In the genomic region with DNA sequence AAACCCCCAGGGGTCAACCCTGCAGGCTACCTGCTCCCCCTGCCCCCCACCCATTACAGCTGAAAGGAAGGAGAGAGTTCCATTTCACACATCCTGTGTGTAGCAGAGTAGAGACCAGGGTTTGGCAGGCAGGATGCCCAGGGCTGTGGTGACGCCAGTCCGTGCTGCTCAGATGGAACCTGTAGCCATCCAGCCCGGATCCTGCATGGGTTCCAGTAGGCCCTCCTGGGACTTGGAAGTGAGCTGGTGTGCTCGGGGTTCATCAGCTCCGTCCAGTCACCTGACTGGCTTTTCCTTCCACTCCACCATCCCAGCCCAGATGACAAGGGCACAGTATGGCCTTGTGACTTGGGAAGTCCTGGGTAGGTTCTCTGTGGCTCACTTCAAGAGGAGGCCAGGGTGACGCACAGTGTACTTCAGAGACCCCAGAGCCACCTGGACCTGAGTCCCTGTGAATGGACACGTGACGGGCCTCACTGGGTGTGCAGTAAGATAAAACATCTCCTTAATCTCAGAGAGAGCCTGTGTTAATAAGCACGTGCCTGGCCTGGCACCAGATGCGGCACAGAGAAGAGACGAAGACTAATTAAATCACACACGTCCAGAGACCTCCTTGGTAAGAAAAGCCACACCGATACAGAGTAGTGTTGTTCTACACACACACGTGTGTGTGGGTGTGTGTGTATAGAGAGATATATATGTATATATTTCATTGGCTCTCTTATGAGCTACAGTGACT, we compare ENCODE assay signal across 9 cellular contexts. TPM values are rescaled to one million over a fixed set of nuclear protein-coding genes. Genes with fewer than 3 reads are reported as not detected.
DNase-seq lines count a peak whose midpoint lies in the region; ATAC-seq and TF ChIP-seq lines count a peak whose summit lies in the region.
"Had no signal": no experiment of that assay in that cellular context is flagged by ENCODE, and none has a peak within 500 bp of the region (broad histone marks: within the 10 kb centered on the region; RNA-seq: fewer than 3 reads in every experiment).

No MANE protein-coding gene starts in this region.

- POLR2A ChIA-PET in WTC11 (lab: Charles Lee): no interaction called here

- H3K4me1 ChIP-seq in thymus (ENCODE audit: control insufficient read depth, insufficient read depth, low read length) (peaks cover 16% of the 10 kb centered on the region), prostate gland (replicated peaks) (peaks cover 21% of the 10 kb centered on the region)

- intact Hi-C loops in activated naive CD4-positive, alpha-beta T cell treated with anti-CD3 and anti-CD28 coated beads for 36 hours (cut with micrococcal nuclease): loop anchor here (1.0 kb wide), 1 partner anchor 8 kb away; no protein-coding TSS in a partner anchor
- intact Hi-C loops in prostate gland (cut with DNase I): no loop called here

- CTCF ChIA-PET in activated naive CD4-positive, alpha-beta T cell treated with anti-CD3 and anti-CD28 coated beads for 36 hours (lab: Charles Lee): interaction anchor here (0.9 to 1.4 kb wide), 7 partner anchors 9 to 105 kb away, joined by 3 to 9 read pairs (median 4); no protein-coding TSS in a partner anchor
- CTCF ChIA-PET in WTC11 (lab: Charles Lee): interaction anchor here (0.9 to 1.4 kb wide), 4 partner anchors 11 to 97 kb away, joined by 3 to 4 read pairs (median 3); no protein-coding TSS in a partner anchor

- H3K36me3 Mint-ChIP-seq in activated naive CD4-positive, alpha-beta T cell treated with anti-CD3 and anti-CD28 coated beads for 36 hours (ENCODE audit: low read depth): peaks cover 48% of the 10 kb centered on the region
- peaks cover 3% of the 10 kb centered on the region; the same call in 1 of the 2 replicates for H3K36me3 Mint-ChIP-seq in WTC11

- TF ChIP-seq POLR2A in prostate gland (IDR thresholded peaks at IDR 0.05): no peak

- no peaks in the 10 kb centered on the region for H3K9me3 Mint-ChIP-seq in activated naive CD4-positive, alpha-beta T cell treated with anti-CD3 and anti-CD28 coated beads for 36 hours
- no peaks in the 10 kb centered on the region for H3K9me3 Mint-ChIP-seq in WTC11

- DNase-seq in activated naive CD4-positive, alpha-beta T cell treated with anti-CD3 and anti-CD28 coated beads for 36 hours: peak; percentile 71
- no peak for DNase-seq in activated naive CD4-positive, alpha-beta T cell (lab: John Stamatoyannopoulos, UW)
- no peak for DNase-seq in WTC11 (ENCODE audit: low spot score)
- DNase-seq in prostate gland (ENCODE audit: low spot score): no peak
- no peak for DNase-seq in cerebellum (ENCODE audit: low spot score)

- no peak for ATAC-seq in WTC11
- no peak for ATAC-seq in HG03460 (IDR thresholded peaks at IDR 0.05; ENCODE audit: unreplicated experiment)
- ATAC-seq: Panc1 had no signal

- peak overlapping the region; percentile 98 for H3K27ac Mint-ChIP-seq in activated naive CD4-positive, alpha-beta T cell treated with anti-CD3 and anti-CD28 coated beads for 36 hours
- H3K27ac Mint-ChIP-seq in WTC11: peak overlapping the region; percentile 93

- WGBS in thymus: 91% methylated on average over 14 of the region's 14 CpGs
- WGBS in prostate gland: 67% methylated on average over 14 of the region's 14 CpGs

- peaks cover 92% of the 10 kb centered on the region for H3K4me1 Mint-ChIP-seq in activated naive CD4-positive, alpha-beta T cell treated with anti-CD3 and anti-CD28 coated beads for 36 hours (ENCODE audit: low read depth)
- H3K4me1 Mint-ChIP-seq in WTC11: peaks cover 52% of the 10 kb centered on the region

- H3K27me3 Mint-ChIP-seq in activated naive CD4-positive, alpha-beta T cell treated with anti-CD3 and anti-CD28 coated beads for 36 hours (ENCODE audit: low read depth): no peaks in the 10 kb centered on the region
- H3K27me3 Mint-ChIP-seq in WTC11 (ENCODE audit: low read depth): no peaks in the 10 kb centered on the region

- H3K9me3 ChIP-seq in thymus (ENCODE audit: control insufficient read depth): no peaks in the 10 kb centered on the region
- H3K9me3 ChIP-seq in prostate gland: no peaks in the 10 kb centered on the region

- H3K27ac ChIP-seq in layer of hippocampus (ENCODE audit: low read depth, low read length): peak overlapping the region; percentile 83
- H3K27ac ChIP-seq in thymus (ENCODE audit: low read depth): peak overlapping the region; percentile 47
- H3K27ac ChIP-seq in prostate gland: peak overlapping the region in 1 of 2 donors; percentile 57

- TF ChIP-seq CTCF in WTC11 (IDR thresholded peaks at IDR 0.05) (no peak), prostate gland (IDR thresholded peaks at IDR 0.05) (no peak)

- H3K4me3 ChIP-seq in thymus (ENCODE audit: low read length): no peak overlapping the region
- H3K4me3 ChIP-seq in prostate gland: no peak overlapping the region

- H3K27me3 ChIP-seq in layer of hippocampus (ENCODE audit: control insufficient read depth, insufficient read depth, low read length) (no peaks in the 10 kb centered on the region), thymus (ENCODE audit: control insufficient read depth, insufficient read depth) (no peaks in the 10 kb centered on the region), prostate gland (replicated peaks; ENCODE audit: insufficient read depth) (no peaks in the 10 kb centered on the region)

- peaks cover 72% of the 10 kb centered on the region for H3K36me3 ChIP-seq in thymus (ENCODE audit: control insufficient read depth, insufficient read depth)
- no peaks in the 10 kb centered on the region for H3K36me3 ChIP-seq in prostate gland

- H3K4me3 Mint-ChIP-seq in activated naive CD4-positive, alpha-beta T cell treated with anti-CD3 and anti-CD28 coated beads for 36 hours: peak overlapping the region; percentile 86
- H3K4me3 Mint-ChIP-seq in WTC11: peak overlapping the region; percentile 10; the same call in 1 of the 2 replicates

TF ChIP-seq in WTC11, 78 proteins besides CTCF, POLR2A, EP300 and RAD21 (continues in another document):
- TF ChIP-seq, protein P1, sequence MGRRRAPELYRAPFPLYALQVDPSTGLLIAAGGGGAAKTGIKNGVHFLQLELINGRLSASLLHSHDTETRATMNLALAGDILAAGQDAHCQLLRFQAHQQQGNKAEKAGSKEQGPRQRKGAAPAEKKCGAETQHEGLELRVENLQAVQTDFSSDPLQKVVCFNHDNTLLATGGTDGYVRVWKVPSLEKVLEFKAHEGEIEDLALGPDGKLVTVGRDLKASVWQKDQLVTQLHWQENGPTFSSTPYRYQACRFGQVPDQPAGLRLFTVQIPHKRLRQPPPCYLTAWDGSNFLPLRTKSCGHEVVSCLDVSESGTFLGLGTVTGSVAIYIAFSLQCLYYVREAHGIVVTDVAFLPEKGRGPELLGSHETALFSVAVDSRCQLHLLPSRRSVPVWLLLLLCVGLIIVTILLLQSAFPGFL (CRISPR knock-in tag; IDR thresholded peaks at IDR 0.05; ENCODE audit: borderline replicate concordance): no peak
- no peak for TF ChIP-seq ZNF416 (CRISPR knock-in tag; IDR thresholded peaks at IDR 0.05)
- TF ChIP-seq, protein P2, sequence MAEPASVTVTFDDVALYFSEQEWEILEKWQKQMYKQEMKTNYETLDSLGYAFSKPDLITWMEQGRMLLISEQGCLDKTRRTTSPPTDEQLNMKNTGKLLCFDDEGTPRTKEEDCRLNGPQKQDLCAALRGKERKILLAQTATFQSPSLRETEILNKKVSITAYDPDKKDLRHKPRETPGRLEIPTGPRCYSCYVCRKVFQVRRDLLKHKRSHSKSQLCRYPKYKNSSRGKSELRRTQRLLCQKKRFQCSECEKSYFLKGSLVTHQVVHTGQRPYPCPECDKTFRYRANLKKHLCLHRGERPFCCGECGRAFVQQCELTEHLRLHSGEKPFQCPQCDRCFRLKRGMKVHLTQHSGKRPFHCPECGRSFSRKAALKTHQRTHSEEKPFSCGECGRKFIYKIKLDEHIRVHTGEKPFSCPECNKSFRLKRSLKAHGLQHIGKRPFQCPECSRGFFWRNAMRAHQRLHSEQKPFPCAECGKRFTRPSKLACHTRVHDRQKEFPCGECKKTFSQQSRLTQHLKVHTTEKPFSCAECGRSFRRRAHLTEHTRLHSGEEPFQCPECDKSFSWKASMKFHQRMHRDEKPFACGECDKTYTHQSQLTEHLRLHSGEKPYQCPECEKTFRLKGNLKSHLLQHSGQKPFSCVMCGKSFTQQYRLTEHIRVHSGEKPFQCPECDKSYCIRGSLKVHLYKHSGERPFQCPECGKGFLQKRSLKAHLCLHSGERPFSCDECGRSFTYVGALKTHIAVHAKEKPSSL (CRISPR knock-in tag; conservative IDR thresholded peaks at IDR 0.05): no peak
- TF ChIP-seq ZNF317 (CRISPR knock-in tag; IDR thresholded peaks at IDR 0.05; ENCODE audit: borderline replicate concordance, low read depth): no peak
- TF ChIP-seq ATF6 (CRISPR knock-in tag; IDR thresholded peaks at IDR 0.05): no peak
- no peak for TF ChIP-seq GTF2I (CRISPR knock-in tag; conservative IDR thresholded peaks at IDR 0.05)
- TF ChIP-seq HMGA2 (CRISPR knock-in tag; IDR thresholded peaks at IDR 0.05): no peak
- TF ChIP-seq, protein P3, sequence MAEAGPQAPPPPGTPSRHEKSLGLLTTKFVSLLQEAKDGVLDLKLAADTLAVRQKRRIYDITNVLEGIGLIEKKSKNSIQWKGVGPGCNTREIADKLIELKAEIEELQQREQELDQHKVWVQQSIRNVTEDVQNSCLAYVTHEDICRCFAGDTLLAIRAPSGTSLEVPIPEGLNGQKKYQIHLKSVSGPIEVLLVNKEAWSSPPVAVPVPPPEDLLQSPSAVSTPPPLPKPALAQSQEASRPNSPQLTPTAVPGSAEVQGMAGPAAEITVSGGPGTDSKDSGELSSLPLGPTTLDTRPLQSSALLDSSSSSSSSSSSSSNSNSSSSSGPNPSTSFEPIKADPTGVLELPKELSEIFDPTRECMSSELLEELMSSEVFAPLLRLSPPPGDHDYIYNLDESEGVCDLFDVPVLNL (CRISPR knock-in tag; IDR thresholded peaks at IDR 0.05; ENCODE audit: borderline replicate concordance, low read depth): no peak

RNA-seq across cellular contexts. Expression of gene ITPKB, which starts 16.0 kb away (rescaled TPM):
- total RNA-seq in activated naive CD4-positive, alpha-beta T cell treated with anti-CD3 and anti-CD28 coated beads for 36 hours: 10 to 100 TPM; 40.3 to 40.9 TPM
- total RNA-seq in WTC11 (2021) (13.1 to 15.6 TPM (median 13.5 TPM) in 3 replicates), prostate gland (10 to 100 TPM; 47.5 to 49.2 TPM), cerebellum (13.5 TPM)
- polyA plus RNA-seq in thymus: 32.0 TPM
